In genomic region chr7:129453510-129454248, GRCh38 we compare ENCODE assay signal across 17 cellular contexts. TPM values are rescaled to one million over a fixed set of nuclear protein-coding genes. Genes with fewer than 3 reads are reported as not detected.
DNase-seq lines count a peak whose midpoint lies in the region; ATAC-seq and TF ChIP-seq lines count a peak whose summit lies in the region.
"Had no signal": no experiment of that assay in that cellular context is flagged by ENCODE, and none has a peak within 500 bp of the region (broad histone marks: within the 10 kb centered on the region; RNA-seq: fewer than 3 reads in every experiment).

No MANE protein-coding gene starts in this region.

- no peak overlapping the region for H3K4me3 Mint-ChIP-seq in T-helper 1 cell treated with Interleukin-12 subunit alpha and Interleukin-12 subunit beta and Interleukin-4 antibody, amounts not matched to agents 30 μg/mL and 1 μg/mL, for 36 hours
- H3K4me3 Mint-ChIP-seq in endodermal cell = no peak overlapping the region
- H3K4me3 Mint-ChIP-seq: CD8-positive, alpha-beta T cell had no signal

- no peak overlapping the region for H3K9ac ChIP-seq in endodermal cell (ENCODE audit: extremely low read depth, low read length, poor library complexity, severe bottlenecking)

- no peak overlapping the region for H3K4me3 ChIP-seq in endodermal cell (ENCODE audit: low read length)
- no peak overlapping the region for H3K4me3 ChIP-seq in right atrium auricular region
- H3K4me3 ChIP-seq in upper lobe of right lung = no peak overlapping the region
- H3K4me3 ChIP-seq: SK-N-MC had no signal

- peaks cover 10% of the 10 kb centered on the region for H3K4me1 ChIP-seq in endodermal cell (ENCODE audit: control insufficient read depth, insufficient read depth, low read length)
- peaks cover 0 to 6% of the 10 kb centered on the region in 2 donors for H3K4me1 ChIP-seq in right atrium auricular region
- no peaks in the 10 kb centered on the region for H3K4me1 ChIP-seq in upper lobe of right lung

- DNase-seq in T-helper 1 cell = no peak
- no peak for DNase-seq in endodermal cell
- no peak for DNase-seq in right atrium auricular region (ENCODE audit: low spot score)
- no peak for DNase-seq in upper lobe of right lung
- no peak for DNase-seq in central memory CD4-positive, alpha-beta T cell
- DNase-seq: CD8-positive, alpha-beta T cell; DND-41; GDM1; NCI-H226; NCI-H526 treated with DMSO at 0.1 percent for 48 hours; NK-92 treated with Interleukin-12 subunit alpha and Interleukin-12 subunit beta, amount 100 ng/mL, for 24 hours; OCI-M1 had no signal

- H3K27ac ChIP-seq in endodermal cell (ENCODE audit: low read depth, low read length) (no peak overlapping the region), right atrium auricular region (peak overlapping the region; percentile 7 to 54), upper lobe of right lung (no peak overlapping the region)
- H3K27ac ChIP-seq: 22Rv1, SK-N-MC had no signal

- intact Hi-C loops in upper lobe of right lung (cut with DNase I) = no loop called here

- peaks cover 29% of the 10 kb centered on the region for H3K36me3 ChIP-seq in endodermal cell (ENCODE audit: control insufficient read depth, insufficient read depth, low read length)
- H3K36me3 ChIP-seq in right atrium auricular region = peaks cover 15% of the 10 kb centered on the region
- no peaks in the 10 kb centered on the region for H3K36me3 ChIP-seq in upper lobe of right lung

- H3K36me3 Mint-ChIP-seq in T-helper 1 cell treated with Interleukin-12 subunit alpha and Interleukin-12 subunit beta and Interleukin-4 antibody, amounts not matched to agents 30 μg/mL and 1 μg/mL, for 36 hours (ENCODE audit: low read depth) = peaks cover 47% of the 10 kb centered on the region
- H3K36me3 Mint-ChIP-seq in endodermal cell (ENCODE audit: low read depth) = peaks cover 57% of the 10 kb centered on the region
- H3K36me3 Mint-ChIP-seq: CD8-positive, alpha-beta T cell had no signal

- peaks cover 6% of the 10 kb centered on the region for H3K9me3 Mint-ChIP-seq in T-helper 1 cell treated with Interleukin-12 subunit alpha and Interleukin-12 subunit beta and Interleukin-4 antibody, amounts not matched to agents 30 μg/mL and 1 μg/mL, for 36 hours
- H3K9me3 Mint-ChIP-seq in endodermal cell = peaks cover 11% of the 10 kb centered on the region

- H3K27me3 Mint-ChIP-seq in T-helper 1 cell treated with Interleukin-12 subunit alpha and Interleukin-12 subunit beta and Interleukin-4 antibody, amounts not matched to agents 30 μg/mL and 1 μg/mL, for 36 hours (ENCODE audit: low read depth) = no peaks in the 10 kb centered on the region
- H3K27me3 Mint-ChIP-seq in endodermal cell (ENCODE audit: insufficient read depth) = no peaks in the 10 kb centered on the region

- H3K4me1 Mint-ChIP-seq in T-helper 1 cell treated with Interleukin-12 subunit alpha and Interleukin-12 subunit beta and Interleukin-4 antibody, amounts not matched to agents 30 μg/mL and 1 μg/mL, for 36 hours (ENCODE audit: low read depth) = peaks cover 5% of the 10 kb centered on the region
- H3K4me1 Mint-ChIP-seq in endodermal cell = peaks cover 26% of the 10 kb centered on the region

- H3K27me3 ChIP-seq in endodermal cell (ENCODE audit: control insufficient read depth, insufficient read depth, low read length, poor library complexity, severe bottlenecking) (no peaks in the 10 kb centered on the region), right atrium auricular region (no peaks in the 10 kb centered on the region), upper lobe of right lung (no peaks in the 10 kb centered on the region)

- WGBS in endodermal cell (ENCODE audit: insufficient coverage in 1 of 2, insufficient read length in 1 of 2), 2 experiments = 32% methylated on average over 1 of the region's 1 CpG; no CpG with 5 or more reads in 1 of the 2 experiments

- H3K9me3 ChIP-seq in endodermal cell (ENCODE audit: control insufficient read depth, low read length) = peaks cover 8% of the 10 kb centered on the region
- peaks cover 0 to 6% of the 10 kb centered on the region in 2 donors for H3K9me3 ChIP-seq in right atrium auricular region
- H3K9me3 ChIP-seq in upper lobe of right lung = no peaks in the 10 kb centered on the region

- H3K27ac Mint-ChIP-seq in T-helper 1 cell treated with Interleukin-12 subunit alpha and Interleukin-12 subunit beta and Interleukin-4 antibody, amounts not matched to agents 30 μg/mL and 1 μg/mL, for 36 hours = peak overlapping the region; percentile 4
- H3K27ac Mint-ChIP-seq in endodermal cell = peak overlapping the region; percentile 27
- H3K27ac Mint-ChIP-seq: CD8-positive, alpha-beta T cell had no signal

- TF ChIP-seq CTCF in endodermal cell (conservative IDR thresholded peaks at IDR 0.05) = no peak
- no peak for TF ChIP-seq CTCF in right atrium auricular region (IDR thresholded peaks at IDR 0.05)
- TF ChIP-seq CTCF in upper lobe of right lung (IDR thresholded peaks at IDR 0.05) = no peak

- ATAC-seq in upper lobe of right lung (peak; percentile 19), GM18858 (IDR thresholded peaks at IDR 0.05; ENCODE audit: unreplicated experiment) (no peak), HG03565 (IDR thresholded peaks at IDR 0.05; ENCODE audit: unreplicated experiment) (no peak)
- ATAC-seq: CD8-positive, alpha-beta T cell had no signal

RNA-seq across cellular contexts. Expression of gene STRIP2, which starts 19.4 kb away (rescaled TPM):
- 10 to 100 TPM; 11.7 to 15.8 TPM for total RNA-seq in endodermal cell
- 6.1 TPM for polyA plus RNA-seq in endodermal cell (2013, experiment 1 of 2)
- 4.4 TPM for polyA plus RNA-seq in endodermal cell (2013, experiment 2 of 2)
- 10 to 100 TPM in 1 of 2 donors, 1 to 10 TPM in 1; 8.5 to 11.3 TPM for total RNA-seq in right atrium auricular region
- total RNA-seq in upper lobe of right lung = 1.3 TPM

RNA-seq across cellular contexts. Expression of gene SMKR1, which starts 48.7 kb away (rescaled TPM):
- total RNA-seq in endodermal cell = under 1 TPM; 0.55 to 0.97 TPM
- 0.71 TPM for polyA plus RNA-seq in endodermal cell (2013, experiment 1 of 2)
- 0.87 TPM for polyA plus RNA-seq in endodermal cell (2013, experiment 2 of 2)
- total RNA-seq in right atrium auricular region = not detected
- total RNA-seq in upper lobe of right lung = not detected

Comparison
In these comparisons a context has a peak if more than half of its experiments do, and no peak if none do; other contexts are left out.
1. H3K27ac ChIP-seq: peak in right atrium auricular region (2 of 2); none in endodermal cell (single experiment) and upper lobe of right lung (single experiment).